8 cellular contexts compared by ENCODE assay signal in the genomic region with DNA sequence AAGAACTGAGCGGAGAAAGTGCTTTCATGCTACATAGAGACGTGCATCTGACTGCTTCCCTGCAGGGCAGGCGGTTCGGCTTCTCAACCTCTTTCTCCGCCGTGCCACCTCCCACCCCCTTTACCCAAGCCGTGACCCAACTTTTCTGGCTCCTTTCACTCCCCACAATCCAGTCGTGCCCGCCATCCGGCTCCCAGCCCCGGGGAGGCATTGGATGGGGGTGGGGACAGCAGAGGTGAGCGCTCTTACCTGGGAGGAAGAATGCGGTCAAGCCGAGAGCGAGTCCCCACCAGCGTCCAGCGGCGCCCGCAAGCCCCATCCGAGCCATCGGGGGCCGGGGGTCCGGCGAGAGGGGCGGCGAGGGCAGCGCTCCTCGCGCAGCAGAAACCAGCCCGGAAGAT. TPM values are rescaled to one million over a fixed set of nuclear protein-coding genes. Genes with fewer than 3 reads are reported as not detected.
DNase-seq lines count a peak whose midpoint lies in the region; ATAC-seq and TF ChIP-seq lines count a peak whose summit lies in the region.

No MANE protein-coding gene starts in this region.

- peak overlapping the region; percentile 17 for H2AFZ ChIP-seq in osteoblast (ENCODE audit: low read length)

- no peak overlapping the region for H3K27ac Mint-ChIP-seq in endothelial cell (ENCODE audit: unreplicated experiment)

- peaks cover 2% of the 10 kb centered on the region for H3K79me2 ChIP-seq in osteoblast (ENCODE audit: insufficient read depth, low read length)

- ATAC-seq in HG02973 (IDR thresholded peaks at IDR 0.05; ENCODE audit: unreplicated experiment), result no peak

- H3K4me1 ChIP-seq in osteoblast (ENCODE audit: insufficient read depth, low read length), result peaks cover 24% of the 10 kb centered on the region

- peaks cover 29% of the 10 kb centered on the region for H3K4me1 Mint-ChIP-seq in endothelial cell (ENCODE audit: unreplicated experiment)

- no peak for TF ChIP-seq CTCF in endothelial cell (IDR thresholded peaks at IDR 0.05; ENCODE audit: unreplicated experiment)
- no peak for TF ChIP-seq CTCF in osteoblast (IDR thresholded peaks at IDR 0.05; ENCODE audit: extremely low read depth, low read depth, low read length)

- no peaks in the 10 kb centered on the region for H3K36me3 Mint-ChIP-seq in endothelial cell (ENCODE audit: low read depth, unreplicated experiment)

- H3K36me3 ChIP-seq in osteoblast (ENCODE audit: insufficient read depth, low read length), result no peaks in the 10 kb centered on the region

- H3K27me3 ChIP-seq in osteoblast (ENCODE audit: insufficient read depth, low read length), result peaks cover 11% of the 10 kb centered on the region

- DNase-seq in activated CD4-positive, alpha-beta T cell treated with anti-CD3 and anti-CD28 coated beads for 48 hours, result peak; percentile 20
- DNase-seq in activated CD4-positive, alpha-beta T cell treated with anti-CD3 and anti-CD28 coated beads, Interleukin-2, amount 50 U/mL, for 1 hour, result no peak
- peak; percentile 15 for DNase-seq in RPMI8226
- DNase-seq in endothelial cell (ENCODE audit: low spot score), result no peak
- DNase-seq in osteoblast (ENCODE audit: insufficient read length, low spot score, missing footprints), result peak; percentile 94
- no peak for DNase-seq in G401 (ENCODE audit: low spot score)
- no peak for DNase-seq in iPS-NIHi11 (ENCODE audit: low spot score)

- in situ Hi-C loops in G401 (cut with HindIII; ENCODE audit: low sequenced_read_pairs), result no loop called here

- H3K4me3 Mint-ChIP-seq in endothelial cell (ENCODE audit: unreplicated experiment), result peak overlapping the region; percentile 96

- peaks cover 4% of the 10 kb centered on the region for H3K27me3 Mint-ChIP-seq in endothelial cell (ENCODE audit: unreplicated experiment)

- H4K20me1 ChIP-seq in osteoblast (ENCODE audit: insufficient read depth, low read length), result peaks cover 24% of the 10 kb centered on the region

- H3K4me2 ChIP-seq in osteoblast (ENCODE audit: insufficient read depth, low read length), result peak overlapping the region; percentile 93

- no peaks in the 10 kb centered on the region for H3K9me3 ChIP-seq in osteoblast (ENCODE audit: low read depth, low read length)

- no peaks in the 10 kb centered on the region for H3K9me3 Mint-ChIP-seq in endothelial cell (ENCODE audit: unreplicated experiment)

- H3K27ac ChIP-seq in osteoblast (ENCODE audit: low read depth, low read length), result no peak overlapping the region

- peak overlapping the region; percentile 81 for H3K4me3 ChIP-seq in osteoblast (ENCODE audit: insufficient read depth, low read length)

RNA-seq across cellular contexts. Expression of gene NECTIN1, which starts 0.8 kb away (rescaled TPM):
- total RNA-seq in endothelial cell (ENCODE audit: unreplicated experiment) (17.9 TPM), osteoblast (4.1 and 5.8 TPM in 2 replicates)
- total RNA-seq in G401 (2014; rRNA removed; shearing (Covaris generic)), result 2.3 and 3.6 TPM in 2 replicates

Comparison
In these comparisons a context has a peak if more than half of its experiments do, and no peak if none do; other contexts are left out.
1. DNase-seq: peak in activated CD4-positive, alpha-beta T cell treated with anti-CD3 and anti-CD28 coated beads for 48 hours (single experiment), RPMI8226 (single experiment) and osteoblast (single experiment); none in activated CD4-positive, alpha-beta T cell treated with anti-CD3 and anti-CD28 coated beads, Interleukin-2, amount 50 U/mL, for 1 hour (single experiment), endothelial cell (single experiment), G401 (single experiment) and iPS-NIHi11 (single experiment).